8 cellular contexts compared by ENCODE assay signal in the genomic region with DNA sequence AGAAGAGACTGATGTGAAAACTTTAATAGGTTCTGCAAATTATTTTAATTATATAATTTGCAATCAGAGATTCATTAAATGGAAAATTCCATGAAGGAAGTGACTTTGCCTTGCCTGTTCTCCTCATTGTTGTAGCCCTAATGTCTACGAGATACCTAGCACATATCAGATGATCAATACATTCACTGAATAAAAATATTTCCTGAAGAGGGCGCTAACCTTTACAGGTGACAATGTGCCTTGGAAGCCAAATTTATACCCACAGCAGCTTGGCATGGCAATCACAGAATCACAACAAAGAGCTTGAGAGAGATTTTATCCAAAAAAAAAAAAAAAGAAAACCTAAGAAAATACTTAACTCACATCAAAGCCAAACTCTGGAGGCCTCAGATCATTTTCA. TPM values are rescaled to one million over a fixed set of nuclear protein-coding genes. Genes with fewer than 3 reads are reported as not detected.
DNase-seq lines count a peak whose midpoint lies in the region; ATAC-seq and TF ChIP-seq lines count a peak whose summit lies in the region.

No MANE protein-coding gene starts in this region.

- H3K9me3 Mint-ChIP-seq in activated CD4-positive, alpha-beta T cell treated with anti-CD3 and anti-CD28 coated beads, Interleukin-2, amount 10 ng/mL, durations not matched to agents 24 days and 14 days = no peaks in the 10 kb centered on the region
- no peaks in the 10 kb centered on the region for H3K9me3 Mint-ChIP-seq in MCF 10A (ENCODE audit: unreplicated experiment)

- H3K27me3 ChIP-seq in MM.1S (replicated peaks; ENCODE audit: insufficient read depth, low read length) (no peaks in the 10 kb centered on the region), prostate gland (replicated peaks; ENCODE audit: insufficient read depth) (no peaks in the 10 kb centered on the region)

- H3F3A ChIP-seq in MM.1S (ENCODE audit: insufficient read depth, low read length) = no peaks in the 10 kb centered on the region

- H3K36me3 ChIP-seq in MM.1S (replicated peaks; ENCODE audit: insufficient read depth, low read length) (no peaks in the 10 kb centered on the region), prostate gland (peaks cover 0 to 8% of the 10 kb centered on the region in 2 donors)

- peaks cover 5% of the 10 kb centered on the region for H3K4me1 Mint-ChIP-seq in activated CD4-positive, alpha-beta T cell treated with anti-CD3 and anti-CD28 coated beads, Interleukin-2, amount 10 ng/mL, durations not matched to agents 24 days and 14 days
- H3K4me1 Mint-ChIP-seq in MCF 10A (ENCODE audit: insufficient read depth, unreplicated experiment) = peaks cover 7% of the 10 kb centered on the region

- intact Hi-C loops in activated CD4-positive, alpha-beta T cell treated with anti-CD3 and anti-CD28 coated beads, Interleukin-2, amount 10 ng/mL, durations not matched to agents 24 days and 14 days (cut with micrococcal nuclease) = loop anchor here (1.0 kb wide), 1 partner anchor 89 kb away; no protein-coding TSS in a partner anchor
- intact Hi-C loops in MCF 10A (cut with micrococcal nuclease) (loop anchor here (1.0 kb wide), 1 partner anchor 89 kb away; no protein-coding TSS in a partner anchor), prostate gland (cut with DNase I) (no loop called here)

- H3K4me2 ChIP-seq in MM.1S (ENCODE audit: low read depth, low read length) = no peak overlapping the region

- CTCF ChIA-PET in MCF 10A (lab: Yijun Ruan, JAX) = interaction anchor here (0.6 to 3.7 kb wide), 13 partner anchors 11 to 1188 kb away, joined by 3 to 33 read pairs (median 4); no protein-coding TSS in a partner anchor

- H3K9me2 ChIP-seq in MM.1S (replicated peaks; ENCODE audit: insufficient read depth, low read length) = no peaks in the 10 kb centered on the region

- DNase-seq in activated CD4-positive, alpha-beta T cell treated with anti-CD3 and anti-CD28 coated beads, Interleukin-2, amount 10 ng/mL, durations not matched to agents 24 days and 14 days = peak; percentile 70
- no peak for DNase-seq in activated CD4-positive, alpha-beta T cell treated with anti-CD3 and anti-CD28 coated beads, Interleukin-2, amount 50 U/mL, for 48 hours
- no peak for DNase-seq in MM.1S
- peak; percentile 25 for DNase-seq in MCF 10A (ENCODE audit: unreplicated experiment)
- no peak for DNase-seq in prostate gland (ENCODE audit: low spot score)
- no peak for DNase-seq in cerebellar cortex (ENCODE audit: low spot score)
- DNase-seq in SW 1271 (lab: John Stamatoyannopoulos, UW) = no peak

- no peak for ATAC-seq in HG03460 (IDR thresholded peaks at IDR 0.05; ENCODE audit: unreplicated experiment)

- no peak overlapping the region for H3K4me3 ChIP-seq in MM.1S (ENCODE audit: low read length)
- H3K4me3 ChIP-seq in prostate gland = no peak overlapping the region

- no peak overlapping the region for H3K27ac ChIP-seq in MM.1S (ENCODE audit: low read length)
- H3K27ac ChIP-seq in prostate gland = no peak overlapping the region

- no peaks in the 10 kb centered on the region for H3K27me3 Mint-ChIP-seq in activated CD4-positive, alpha-beta T cell treated with anti-CD3 and anti-CD28 coated beads, Interleukin-2, amount 10 ng/mL, durations not matched to agents 24 days and 14 days
- no peaks in the 10 kb centered on the region for H3K27me3 Mint-ChIP-seq in MCF 10A (ENCODE audit: insufficient read depth, unreplicated experiment)

- TF ChIP-seq CTCF in MM.1S (IDR thresholded peaks at IDR 0.05; ENCODE audit: low read length) (peak; percentile 21; the same call in 1 of the 2 replicates), MCF 10A (IDR thresholded peaks at IDR 0.05; ENCODE audit: unreplicated experiment) (peak; percentile 32), prostate gland (IDR thresholded peaks at IDR 0.05) (peak in 3 of 4 experiments; percentile 44 to 50 (median 45))

- H2AFZ ChIP-seq in MM.1S (ENCODE audit: low read length) = no peak overlapping the region

- H4K20me1 ChIP-seq in MM.1S (ENCODE audit: insufficient read depth, low read length) = no peaks in the 10 kb centered on the region

- peaks cover 41% of the 10 kb centered on the region for H3K36me3 Mint-ChIP-seq in activated CD4-positive, alpha-beta T cell treated with anti-CD3 and anti-CD28 coated beads, Interleukin-2, amount 10 ng/mL, durations not matched to agents 24 days and 14 days (ENCODE audit: low read depth)
- H3K36me3 Mint-ChIP-seq in MCF 10A (ENCODE audit: insufficient read depth, unreplicated experiment) = peaks cover 82% of the 10 kb centered on the region

- no peak overlapping the region for H3K4me3 Mint-ChIP-seq in activated CD4-positive, alpha-beta T cell treated with anti-CD3 and anti-CD28 coated beads, Interleukin-2, amount 10 ng/mL, durations not matched to agents 24 days and 14 days
- no peak overlapping the region for H3K4me3 Mint-ChIP-seq in MCF 10A (ENCODE audit: unreplicated experiment)

- POLR2A ChIA-PET in MCF 10A (lab: Yijun Ruan, JAX) = interaction anchor here (0.6 to 3.0 kb wide), 3 partner anchors 17 to 98 kb away, joined by 3 to 12 read pairs (median 3); a partner anchor contains a TSS

- no peaks in the 10 kb centered on the region for H3K9me3 ChIP-seq in MM.1S (replicated peaks; ENCODE audit: insufficient read depth, low read length)
- H3K9me3 ChIP-seq in prostate gland = no peaks in the 10 kb centered on the region

- WGBS in prostate gland = 62% methylated on average over 2 of the region's 2 CpGs

- peak overlapping the region; percentile 51 for H3K27ac Mint-ChIP-seq in activated CD4-positive, alpha-beta T cell treated with anti-CD3 and anti-CD28 coated beads, Interleukin-2, amount 10 ng/mL, durations not matched to agents 24 days and 14 days
- H3K27ac Mint-ChIP-seq in MCF 10A (ENCODE audit: low read depth, unreplicated experiment) = peak overlapping the region; percentile 31

- no peak overlapping the region for H3K9ac ChIP-seq in MM.1S (ENCODE audit: low read length)

- no peaks in the 10 kb centered on the region for H3K79me2 ChIP-seq in MM.1S (ENCODE audit: low read length)

- no peaks in the 10 kb centered on the region for H3K4me1 ChIP-seq in MM.1S (ENCODE audit: low read length)
- H3K4me1 ChIP-seq in prostate gland (replicated peaks) = no peaks in the 10 kb centered on the region

- BruUV-seq in MCF 10A (replicated peaks; lab: Mats Ljungman, UMichigan) = no TSS peak

- TF ChIP-seq POLR2A in prostate gland (IDR thresholded peaks at IDR 0.05) = no peak

RNA-seq across cellular contexts. Expression of a gene that starts 17.4 kb away (rescaled TPM):
- 32.2 and 34.3 TPM in 2 replicates for total RNA-seq in activated CD4-positive, alpha-beta T cell treated with anti-CD3 and anti-CD28 coated beads, Interleukin-2, amount 10 ng/mL, durations not matched to agents 24 days and 14 days
- total RNA-seq in MCF 10A (2022) (15.8 and 16.2 TPM in 2 replicates), prostate gland (10 to 100 TPM in 1 of 2 donors, 1 to 10 TPM in 1; 7.3 to 11.3 TPM)

RNA-seq across cellular contexts. Expression of a gene that starts 36.1 kb away (rescaled TPM):
- 54.1 and 54.3 TPM in 2 replicates for total RNA-seq in activated CD4-positive, alpha-beta T cell treated with anti-CD3 and anti-CD28 coated beads, Interleukin-2, amount 10 ng/mL, durations not matched to agents 24 days and 14 days
- total RNA-seq in MCF 10A (2022) = 44.0 and 50.3 TPM in 2 replicates
- 10 to 100 TPM; 49.9 to 63.4 TPM for total RNA-seq in prostate gland

RNA-seq across cellular contexts. Expression of a gene that starts 42.0 kb away (rescaled TPM):
- 56.0 and 59.0 TPM in 2 replicates for total RNA-seq in activated CD4-positive, alpha-beta T cell treated with anti-CD3 and anti-CD28 coated beads, Interleukin-2, amount 10 ng/mL, durations not matched to agents 24 days and 14 days
- total RNA-seq in MCF 10A (2022) (not detected in 2 replicates), prostate gland (10 to 100 TPM; 20.9 to 85.4 TPM)

RNA-seq across cellular contexts. Expression of a gene that starts 52.3 kb away (rescaled TPM):
- total RNA-seq in activated CD4-positive, alpha-beta T cell treated with anti-CD3 and anti-CD28 coated beads, Interleukin-2, amount 10 ng/mL, durations not matched to agents 24 days and 14 days = not detected in 2 replicates
- not detected in 2 replicates for total RNA-seq in MCF 10A (2022)
- total RNA-seq in prostate gland = 1 to 10 TPM in 1 of 2 donors, under 1 TPM in 1; 0.36 to 6.1 TPM

Comparison
In these comparisons a context has a peak if more than half of its experiments do, and no peak if none do; other contexts are left out.
1. DNase-seq: peak in activated CD4-positive, alpha-beta T cell treated with anti-CD3 and anti-CD28 coated beads, Interleukin-2, amount 10 ng/mL, durations not matched to agents 24 days and 14 days (single experiment) and MCF 10A (single experiment); none in activated CD4-positive, alpha-beta T cell treated with anti-CD3 and anti-CD28 coated beads, Interleukin-2, amount 50 U/mL, for 48 hours (0 of 2), MM.1S (single experiment), prostate gland (single experiment), cerebellar cortex (single experiment) and SW 1271 (0 of 2).
2. RNA of a gene that starts 42.0 kb away (total RNA-seq): 20.9 to 85.4 TPM in prostate gland and 56.0 to 59.0 TPM in activated CD4-positive, alpha-beta T cell treated with anti-CD3 and anti-CD28 coated beads, Interleukin-2, amount 10 ng/mL, durations not matched to agents 24 days and 14 days; not detected in MCF 10A; every median in the first group is over 10 times any median in the second.
3. Peak in every context shown above with its lines, with median percentiles within 50 percentile points of each other: CTCF ChIP-seq.